In the genomic region with DNA sequence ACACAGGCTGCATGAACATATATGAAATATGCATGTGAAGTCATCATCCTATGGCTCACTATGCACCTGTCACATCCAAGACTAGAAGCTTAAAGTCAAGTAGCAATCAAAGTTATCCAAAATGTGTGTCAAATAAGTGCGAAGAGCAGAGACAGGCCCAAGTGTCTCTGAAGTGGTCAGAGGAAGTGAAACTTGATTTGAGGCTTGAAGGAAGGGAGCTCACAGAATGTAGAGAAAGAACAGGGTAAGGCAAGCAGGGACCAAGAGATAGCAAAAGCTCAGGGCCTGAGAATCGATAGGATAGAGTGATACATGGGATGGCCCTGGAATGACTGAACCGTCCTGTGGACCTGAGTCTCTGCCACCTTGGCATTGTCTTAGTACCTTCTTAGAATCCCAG, we compare ENCODE assay signal across 22 cellular contexts.
DNase-seq lines count a peak whose midpoint lies in the region; ATAC-seq, FAIRE-seq and TF ChIP-seq lines count a peak whose summit lies in the region.
"Had no signal": no experiment of that assay in that cellular context is flagged by ENCODE, and none has a peak within 500 bp of the region (broad histone marks: within the 10 kb centered on the region; RNA-seq: fewer than 3 reads in every experiment).

No MANE protein-coding gene starts in this region.

- no peak overlapping the region for H3K9ac ChIP-seq in GM12878 (ENCODE audit: control insufficient read depth, insufficient read depth, low read length)

- H4K20me1 ChIP-seq in GM12878 (ENCODE audit: control insufficient read depth, insufficient read depth) = no peaks in the 10 kb centered on the region

- in situ Hi-C loops in GM12878 (cut with MboI) = no loop called here

- TF ChIP-seq RAD21 in GM12878 (IDR thresholded peaks at IDR 0.05; ENCODE audit: insufficient read depth, low read depth, low read length) = no peak

- intact Hi-C loops in GM12878 (cut with micrococcal nuclease; ENCODE audit: unreplicated experiment) = no loop called here

- H3K4me2 ChIP-seq in GM12878 (ENCODE audit: control insufficient read depth, insufficient read depth) = no peak overlapping the region

- no peak overlapping the region for H3K27ac ChIP-seq in GM12878 (ENCODE audit: control insufficient read depth, insufficient read depth)
- H3K27ac ChIP-seq: C4-2B, HL-60, RWPE1 had no signal

- RAD21 ChIA-PET in GM12878 (lab: Charles Lee; ENCODE audit: unreplicated experiment) = no interaction called here

- CTCF ChIA-PET in GM12878 (lab: Yijun Ruan, JAX) = interaction anchor here (0.6 to 1.1 kb wide), 2 partner anchors 46 to 71 kb away, joined by 3 read pairs; no protein-coding TSS in a partner anchor

- ATAC-seq in HG02884 (IDR thresholded peaks at IDR 0.05; ENCODE audit: unreplicated experiment) (peak; percentile 52), GM12878 (peak; percentile 69), HG02981 (IDR thresholded peaks at IDR 0.05; ENCODE audit: unreplicated experiment) (no peak)
- ATAC-seq: SK-N-SH treated with all-trans-retinoic acid at 6 μM for 48 hours, T-cell had no signal

- FAIRE-seq in GM18507 (lab: Jason Lieb, UNC) = peak; percentile 64
- FAIRE-seq in GM12878 (lab: Jason Lieb, UNC) = no peak
- FAIRE-seq: D721Med, GM19239, H1 had no signal

- POLR2A ChIA-PET in GM12878 (lab: Charles Lee) = interaction anchor here (0.6 kb wide), 1 partner anchor 877 kb away, joined by 3 read pairs; no protein-coding TSS in a partner anchor

- no peaks in the 10 kb centered on the region for H3K36me3 ChIP-seq in GM12878 (ENCODE audit: control insufficient read depth in 2 of 2, insufficient read depth in 2 of 2, low read length in 1 of 2)

- BruUV-seq in GM12878 (replicated peaks; lab: Mats Ljungman, UMichigan) = no TSS peak

- TF ChIP-seq EP300 in GM12878 (IDR thresholded peaks at IDR 0.05; ENCODE audit: borderline replicate concordance in 1 of 2, control insufficient read depth in 1 of 2, low read depth in 2 of 2, low read length in 2 of 2) = no peak

- 44% methylated on average over 3 of the region's 3 CpGs for WGBS in GM12878 (ENCODE audit: insufficient coverage, insufficient replicate concordance, low lambda C conversion rate, missing lambda C conversion rate)

- no peak overlapping the region for H2AFZ ChIP-seq in GM12878 (ENCODE audit: control insufficient read depth, low read depth, low read length)

- no peaks in the 10 kb centered on the region for H3K79me2 ChIP-seq in GM12878 (ENCODE audit: control insufficient read depth, insufficient read depth, low read length)

- H3K27me3 ChIP-seq in GM12878 (replicated peaks in 1 of 2; ENCODE audit: control insufficient read depth in 2 of 2, insufficient read depth in 2 of 2, low read length in 1 of 2) = no peaks in the 10 kb centered on the region

- H3K9me3 ChIP-seq in GM12878 (replicated peaks; ENCODE audit: control insufficient read depth, insufficient read depth, low read length) = no peaks in the 10 kb centered on the region

- SMC1A ChIA-PET in GM12878 (lab: Charles Lee; ENCODE audit: uncharacterized antibody, unreplicated experiment) = interaction anchor here (0.6 kb wide), 1 partner anchor 229 kb away, joined by 3 read pairs; no protein-coding TSS in a partner anchor

- TF ChIP-seq CTCF in GM12878 (IDR thresholded peaks at IDR 0.05 in 2 of 3, conservative IDR thresholded peaks at IDR 0.05 in 1 of 3; ENCODE audit: control insufficient read depth in 2 of 3, extremely low read depth in 1 of 3, insufficient read depth in 1 of 3, low read depth in 3 of 3, low read length in 3 of 3) = no peak

- DNase-seq in GM18507 (ENCODE audit: extremely low spot score, insufficient read length, low read depth) = no peak
- peak; percentile 1 for DNase-seq in NAMALWA (ENCODE audit: low spot score)
- no peak for DNase-seq in GM12878 (ENCODE audit: low read depth, low spot score)
- no peak for DNase-seq in stimulated activated CD4-positive, alpha-beta T cell treated with anti-CD3 and anti-CD28 coated beads, Interleukin-12 subunit alpha, Interleukin-12 subunit beta, amount 100 ng/mL, for 4 hours
- DNase-seq in activated T-cell treated with anti-CD3 and anti-CD28 coated beads, Interleukin-2, amount 50 U/mL, for 48 hours = no peak
- DNase-seq in KG1 (lab: John Stamatoyannopoulos, UW) = no peak
- DNase-seq: NCI-H187, NCI-H2107, NCI-H345, NCI-H524 treated with DMSO at 0.1 percent for 48 hours, SIG-M5, T-cell, T1000 had no signal

- no peaks in the 10 kb centered on the region for H3K4me1 ChIP-seq in GM12878 (ENCODE audit: control insufficient read depth, insufficient read depth, low read length)

- H3K4me3 ChIP-seq in GM12878 = no peak overlapping the region

- TF ChIP-seq POLR2A in GM12878 (IDR thresholded peaks at IDR 0.05; ENCODE audit: low read depth, low read length) = no peak

TF ChIP-seq in GM12878, 131 proteins besides CTCF, POLR2A, EP300 and RAD21:
- TF ChIP-seq JUND (IDR thresholded peaks at IDR 0.05; ENCODE audit: low read depth, low read length) (no peak), SPI1 (IDR thresholded peaks at IDR 0.05; ENCODE audit: borderline replicate concordance, insufficient read depth, low read depth, low read length) (peak; percentile 85), HDAC6 (IDR thresholded peaks at IDR 0.05; ENCODE audit: unreplicated experiment) (no peak)
TF ChIP-seq in GM12878: peak in this region for 1.
